29 cellular contexts compared by ENCODE assay signal in the genomic region with DNA sequence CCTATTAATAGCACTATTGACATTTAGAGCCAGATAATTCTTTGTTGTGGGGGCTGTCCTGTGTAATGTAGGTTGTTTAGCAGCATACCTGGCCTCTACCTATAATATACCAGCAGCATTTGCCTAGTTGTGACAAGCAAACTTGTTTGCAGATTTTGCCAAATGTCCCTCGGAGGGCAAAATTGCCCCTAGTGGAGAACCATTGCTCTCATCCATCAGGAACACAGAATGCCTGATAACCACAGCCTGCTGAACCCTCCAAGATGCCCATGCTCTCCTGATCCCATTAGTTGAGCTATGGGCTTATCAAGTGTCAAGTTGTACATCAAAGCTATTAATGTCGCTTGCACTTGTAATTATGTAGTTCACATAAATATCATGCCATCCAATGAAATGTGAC.
"Had no signal": no experiment of that assay in that cellular context is flagged by ENCODE, and none has a peak within 500 bp of the region (broad histone marks: within the 10 kb centered on the region; RNA-seq: fewer than 3 reads in every experiment).

No MANE protein-coding gene starts in this region.

- H3K4me3 ChIP-seq: dorsolateral prefrontal cortex, esophagus squamous epithelium, heart right ventricle, lung, stomach, suprapubic skin, tibial nerve, uterus had no signal

- H3K9me3 ChIP-seq: esophagus squamous epithelium, heart right ventricle, stomach, suprapubic skin, tibial nerve, uterus had no signal

- H3K27me3 ChIP-seq: dorsolateral prefrontal cortex, stomach, tibial nerve, uterus had no signal

- H3K36me3 Mint-ChIP-seq: activated CD8-positive, alpha-beta memory T cell treated with anti-CD3 and anti-CD28 coated beads, Interleukin-2, amount 10 ng/mL, durations not matched to agents 7 days and 5 days; activated naive CD4-positive, alpha-beta T cell treated with anti-CD3 and anti-CD28 coated beads, Interleukin-2, amount 50 U/mL, for 72 hours; brain; immature natural killer cell; naive thymus-derived CD4-positive, alpha-beta T cell; stimulated activated memory B cell treated with anti-CD40 and anti-IgM and Interleukin-4, amounts not matched to agents 10 μg/mL and 1 μg/mL and 100 μg/mL, for 72 hours had no signal

- H3K27me3 Mint-ChIP-seq: central memory CD8-positive, alpha-beta T cell; stimulated activated memory B cell treated with anti-CD40 and anti-IgM and Interleukin-4, amounts not matched to agents 10 μg/mL and 1 μg/mL and 100 μg/mL, for 72 hours had no signal

- H3K4me1 ChIP-seq: esophagus squamous epithelium, heart right ventricle, suprapubic skin, tibial nerve, uterus had no signal

- DNase-seq: activated CD4-positive, alpha-beta memory T cell treated with anti-CD3 and anti-CD28 coated beads, Interleukin-2, amount 10 ng/mL, durations not matched to agents 7 days and 5 days; activated CD4-positive, alpha-beta T cell treated with anti-CD3 and anti-CD28 coated beads, Interleukin-2, amount 10 ng/mL, durations not matched to agents 24 days and 14 days; activated CD8-positive, alpha-beta memory T cell treated with anti-CD3 and anti-CD28 coated beads, Interleukin-2, amount 10 ng/mL, durations not matched to agents 7 days and 5 days; activated gamma-delta T cell treated with Interleukin-2 at 50 U/mL for 16 hours; aorta; dorsolateral prefrontal cortex; effector memory CD8-positive, alpha-beta T cell; esophagus squamous epithelium; heart right ventricle; immature natural killer cell; naive thymus-derived CD4-positive, alpha-beta T cell; posterior cingulate gyrus; small intestine; stimulated activated CD4-positive, alpha-beta T cell treated with anti-CD3 and anti-CD28 coated beads, Interleukin-15, amount 100 ng/mL, for 24 hours; stomach; T-helper 17 cell; uterus had no signal

- ATAC-seq: activated CD4-positive, CD25-positive, alpha-beta regulatory T cell treated with anti-CD3 and anti-CD28 coated beads, Interleukin-2, amount 50 U/mL, for 24 hours; activated CD8-positive, alpha-beta memory T cell treated with anti-CD3 and anti-CD28 coated beads, Interleukin-2, amount 10 ng/mL, durations not matched to agents 7 days and 5 days; activated naive CD4-positive, alpha-beta T cell treated with anti-CD3 and anti-CD28 coated beads, Interleukin-2, amount 50 U/mL, for 72 hours; effector memory CD8-positive, alpha-beta T cell; heart right ventricle; left lobe of liver; naive thymus-derived CD4-positive, alpha-beta T cell; sciatic nerve; stimulated activated memory B cell treated with anti-CD40 and anti-IgM and Interleukin-4, amounts not matched to agents 10 μg/mL and 1 μg/mL and 100 μg/mL, for 72 hours; T-helper 17 cell had no signal

- H3K4me1 Mint-ChIP-seq: activated CD4-positive, alpha-beta memory T cell treated with anti-CD3 and anti-CD28 coated beads, Interleukin-2, amount 10 ng/mL, durations not matched to agents 7 days and 5 days; activated CD4-positive, alpha-beta T cell treated with anti-CD3 and anti-CD28 coated beads, Interleukin-2, amount 10 ng/mL, durations not matched to agents 24 days and 14 days; activated CD8-positive, alpha-beta memory T cell treated with anti-CD3 and anti-CD28 coated beads, Interleukin-2, amount 10 ng/mL, durations not matched to agents 7 days and 5 days; brain; central memory CD8-positive, alpha-beta T cell; immature natural killer cell; naive thymus-derived CD4-positive, alpha-beta T cell; neural crest cell; stimulated activated memory B cell treated with anti-CD40 and anti-IgM and Interleukin-4, amounts not matched to agents 10 μg/mL and 1 μg/mL and 100 μg/mL, for 72 hours; T-helper 17 cell had no signal

- H3K4me3 Mint-ChIP-seq: activated CD4-positive, alpha-beta memory T cell treated with anti-CD3 and anti-CD28 coated beads, Interleukin-2, amount 10 ng/mL, durations not matched to agents 7 days and 5 days; activated CD4-positive, alpha-beta T cell treated with anti-CD3 and anti-CD28 coated beads, Interleukin-2, amount 10 ng/mL, durations not matched to agents 24 days and 14 days; activated CD8-positive, alpha-beta memory T cell treated with anti-CD3 and anti-CD28 coated beads, Interleukin-2, amount 10 ng/mL, durations not matched to agents 7 days and 5 days; activated T-helper 1 cell treated with anti-CD3 and anti-CD28 coated beads, Interleukin-12 subunit alpha, Interleukin-12 subunit beta, Interleukin-2, Interleukin-4 antibody, amounts not matched to agents 30 ng/mL and 10 ng/mL and 1 ng/mL, durations not matched to agents 14 hours and 24 hours and 36 hours; brain; central memory CD8-positive, alpha-beta T cell; effector memory CD8-positive, alpha-beta T cell; immature natural killer cell; naive thymus-derived CD4-positive, alpha-beta T cell; neural crest cell; stimulated activated memory B cell treated with anti-CD40 and anti-IgM and Interleukin-4, amounts not matched to agents 10 μg/mL and 1 μg/mL and 100 μg/mL, for 72 hours; T-helper 17 cell had no signal

- H3K36me3 ChIP-seq: esophagus squamous epithelium, heart right ventricle, stomach, suprapubic skin, tibial nerve, uterus had no signal

- H3K9me3 Mint-ChIP-seq: activated CD4-positive, alpha-beta memory T cell treated with anti-CD3 and anti-CD28 coated beads, Interleukin-2, amount 10 ng/mL, durations not matched to agents 7 days and 5 days; activated CD4-positive, alpha-beta T cell treated with anti-CD3 and anti-CD28 coated beads, Interleukin-2, amount 10 ng/mL, durations not matched to agents 24 days and 14 days; activated naive CD4-positive, alpha-beta T cell treated with anti-CD3 and anti-CD28 coated beads, Interleukin-2, amount 50 U/mL, for 72 hours; activated T-helper 1 cell treated with anti-CD3 and anti-CD28 coated beads, Interleukin-12 subunit alpha, Interleukin-12 subunit beta, Interleukin-2, Interleukin-4 antibody, amounts not matched to agents 30 ng/mL and 10 ng/mL and 1 ng/mL, durations not matched to agents 14 hours and 24 hours and 36 hours; central memory CD8-positive, alpha-beta T cell; effector memory CD8-positive, alpha-beta T cell; immature natural killer cell; naive thymus-derived CD4-positive, alpha-beta T cell; neural crest cell; stimulated activated memory B cell treated with anti-CD40 and anti-IgM and Interleukin-4, amounts not matched to agents 10 μg/mL and 1 μg/mL and 100 μg/mL, for 72 hours had no signal

- H3K27ac Mint-ChIP-seq: activated CD4-positive, alpha-beta memory T cell treated with anti-CD3 and anti-CD28 coated beads, Interleukin-2, amount 10 ng/mL, durations not matched to agents 7 days and 5 days; activated CD4-positive, alpha-beta T cell treated with anti-CD3 and anti-CD28 coated beads, Interleukin-2, amount 10 ng/mL, durations not matched to agents 24 days and 14 days; activated CD8-positive, alpha-beta memory T cell treated with anti-CD3 and anti-CD28 coated beads, Interleukin-2, amount 10 ng/mL, durations not matched to agents 7 days and 5 days; activated naive CD4-positive, alpha-beta T cell treated with anti-CD3 and anti-CD28 coated beads, Interleukin-2, amount 50 U/mL, for 72 hours; activated T-helper 1 cell treated with anti-CD3 and anti-CD28 coated beads, Interleukin-12 subunit alpha, Interleukin-12 subunit beta, Interleukin-2, Interleukin-4 antibody, amounts not matched to agents 30 ng/mL and 10 ng/mL and 1 ng/mL, durations not matched to agents 14 hours and 24 hours and 36 hours; brain; effector memory CD8-positive, alpha-beta T cell; immature natural killer cell; naive thymus-derived CD4-positive, alpha-beta T cell; stimulated activated memory B cell treated with anti-CD40 and anti-IgM and Interleukin-4, amounts not matched to agents 10 μg/mL and 1 μg/mL and 100 μg/mL, for 72 hours; T-helper 17 cell had no signal

- H3K27ac ChIP-seq: dorsolateral prefrontal cortex, esophagus squamous epithelium, heart right ventricle, stomach, suprapubic skin, tibial nerve, uterus had no signal
